In genomic region chr4:10109995-10110670, GRCh38 we compare ENCODE assay signal across 14 cellular contexts. TPM values are rescaled to one million over a fixed set of nuclear protein-coding genes. Genes with fewer than 3 reads are reported as not detected.
DNase-seq lines count a peak whose midpoint lies in the region; ATAC-seq and TF ChIP-seq lines count a peak whose summit lies in the region.
"Had no signal": no experiment of that assay in that cellular context is flagged by ENCODE, and none has a peak within 500 bp of the region (broad histone marks: within the 10 kb centered on the region; RNA-seq: fewer than 3 reads in every experiment).

No MANE protein-coding gene starts in this region.

- H2AK5ac ChIP-seq in trophoblast cell (ENCODE audit: low read length): no peak overlapping the region

- H4K91ac ChIP-seq in trophoblast cell (ENCODE audit: low read depth, low read length): no peak overlapping the region

- no peaks in the 10 kb centered on the region for H3K9me3 Mint-ChIP-seq in CD4-positive, alpha-beta memory T cell
- H3K9me3 Mint-ChIP-seq: neural progenitor cell had no signal

- no peak overlapping the region for H2AFZ ChIP-seq in trophoblast cell (ENCODE audit: insufficient read depth, low read length, poor library complexity)
- H2AFZ ChIP-seq: neural progenitor cell had no signal

- peaks cover 58 to 94% of the 10 kb centered on the region in 2 donors for H3K36me3 Mint-ChIP-seq in CD4-positive, alpha-beta memory T cell

- peaks cover 78 to 100% (median 93%) of the 10 kb centered on the region in 4 donors for H3K4me1 Mint-ChIP-seq in CD4-positive, alpha-beta memory T cell

- no peaks in the 10 kb centered on the region for H3K27me3 ChIP-seq in CD4-positive, alpha-beta memory T cell (ENCODE audit: insufficient read depth, low read length)
- no peaks in the 10 kb centered on the region for H3K27me3 ChIP-seq in trophoblast cell (ENCODE audit: insufficient read depth, low read length)
- H3K27me3 ChIP-seq: neural progenitor cell, suprapubic skin had no signal

- H3K4me2 ChIP-seq in trophoblast cell (ENCODE audit: low read length): no peak overlapping the region
- H3K4me2 ChIP-seq: neural progenitor cell had no signal

- TF ChIP-seq CTCF in HEK293 (tag by site-specific recombination; IDR thresholded peaks at IDR 0.05) (no peak), choroid plexus epithelial cell (conservative IDR thresholded peaks at IDR 0.05; ENCODE audit: low read depth, low read length) (no peak)

- peaks cover 75% of the 10 kb centered on the region for H3K36me3 ChIP-seq in CD4-positive, alpha-beta memory T cell (ENCODE audit: insufficient read depth, low read length)
- peaks cover 4 to 91% of the 10 kb centered on the region in 2 experiments; a peak in 2 of 3 replicates for H3K36me3 ChIP-seq in HEK293 (ENCODE audit: control insufficient read depth in 2 of 2, insufficient read depth in 1 of 2, low read length in 2 of 2)
- peaks cover 79 to 87% of the 10 kb centered on the region in 2 experiments for H3K36me3 ChIP-seq in trophoblast cell (ENCODE audit: control insufficient read depth in 1 of 2, insufficient read depth in 2 of 2, low read length in 2 of 2)
- H3K36me3 ChIP-seq: neural progenitor cell had no signal

- peak overlapping the region; percentile 74 for H3K27ac ChIP-seq in CD4-positive, alpha-beta memory T cell (ENCODE audit: low read depth, low read length)
- H3K27ac ChIP-seq in HEK293 (ENCODE audit: extremely low read depth, low read depth, low read length): no peak overlapping the region
- no peak overlapping the region for H3K27ac ChIP-seq in trophoblast cell (ENCODE audit: low read depth, low read length)
- H3K27ac ChIP-seq: neural progenitor cell, VCaP had no signal

- no peak overlapping the region for H4K8ac ChIP-seq in trophoblast cell (ENCODE audit: low read depth, low read length)

- CTCF ChIA-PET in CD4-positive, alpha-beta memory T cell (lab: Charles Lee; ENCODE audit: partially characterized antibody): interaction anchor here (4.2 kb wide), 1 partner anchor 14 kb away, joined by 24 read pairs; no protein-coding TSS in a partner anchor
- CTCF ChIA-PET in HEK293 (lab: Yijun Ruan, JAX): interaction anchor here (0.7 kb wide), 1 partner anchor 850 kb away, joined by 3 read pairs; no protein-coding TSS in a partner anchor

- no peak overlapping the region for H3K23ac ChIP-seq in trophoblast cell (ENCODE audit: low read length)

- no CpG with 5 or more reads among the region's 11 CpGs for WGBS in trophoblast cell (ENCODE audit: extremely low coverage, insufficient coverage, insufficient read length)

- no peaks in the 10 kb centered on the region for H3K9me3 ChIP-seq in CD4-positive, alpha-beta memory T cell (ENCODE audit: control insufficient read depth in 1 of 2, low read length in 2 of 2)
- H3K9me3 ChIP-seq in HEK293 (ENCODE audit: control insufficient read depth, insufficient read depth, low read depth, low read length) (no peaks in the 10 kb centered on the region), trophoblast cell (ENCODE audit: insufficient read depth, low read depth, low read length) (no peaks in the 10 kb centered on the region)
- H3K9me3 ChIP-seq: suprapubic skin had no signal

- peak in 1 of 5 donors; percentile 35 for DNase-seq in CD4-positive, alpha-beta memory T cell
- peak; percentile 6 for DNase-seq in choroid plexus epithelial cell (ENCODE audit: low read depth)
- no peak for DNase-seq in trophoblast cell
- DNase-seq in effector CD8-positive, alpha-beta T cell (lab: John Stamatoyannopoulos, UW): no peak
- no peak for DNase-seq in Kasumi-1 (lab: John Stamatoyannopoulos, UW)
- DNase-seq: amniotic stem cell; DMS79; NCI-H1930; stimulated activated CD4-positive, alpha-beta T cell treated with anti-CD3 and anti-CD28 coated beads, Interleukin-2, amount 100 ng/mL, for 24 hours had no signal

- POLR2A ChIA-PET in CD4-positive, alpha-beta memory T cell (lab: Charles Lee; ENCODE audit: partially characterized antibody): interaction anchor here (1.1 to 19.7 kb wide), 4 partner anchors 7 to 14 kb away, joined by 5 to 396 read pairs (median 29); partner anchors contain the start of gene WDR1
- POLR2A ChIA-PET in HEK293 (lab: Yijun Ruan, JAX): no interaction called here

- H3K79me2 ChIP-seq in trophoblast cell (ENCODE audit: control insufficient read depth, insufficient read depth, low read length, poor library complexity): peaks cover 78% of the 10 kb centered on the region

- H3K14ac ChIP-seq in trophoblast cell (ENCODE audit: low read length): no peak overlapping the region

- no peak overlapping the region for H3K9ac ChIP-seq in trophoblast cell (ENCODE audit: low read length)
- H3K9ac ChIP-seq: neural progenitor cell had no signal

- ATAC-seq in HG03039 (IDR thresholded peaks at IDR 0.05; ENCODE audit: unreplicated experiment): no peak

- peak overlapping the region; percentile 86 to 99 (median 94) for H3K27ac Mint-ChIP-seq in CD4-positive, alpha-beta memory T cell
- H3K27ac Mint-ChIP-seq: neural progenitor cell had no signal

- H3K4me3 ChIP-seq in CD4-positive, alpha-beta memory T cell (ENCODE audit: low read length in 2 of 2): peak overlapping the region in 1 of 2 donors; percentile 2
- no peak overlapping the region for H3K4me3 ChIP-seq in HEK293 (ENCODE audit: low read depth, low read length)
- H3K4me3 ChIP-seq in choroid plexus epithelial cell (ENCODE audit: low read depth, low read length): no peak overlapping the region
- H3K4me3 ChIP-seq in trophoblast cell (ENCODE audit: low read depth, low read length): no peak overlapping the region
- H3K4me3 ChIP-seq: neural progenitor cell, suprapubic skin had no signal

- peaks cover 100% of the 10 kb centered on the region for H3K4me1 ChIP-seq in CD4-positive, alpha-beta memory T cell (ENCODE audit: insufficient read depth, low read length)
- H3K4me1 ChIP-seq in HEK293 (ENCODE audit: control insufficient read depth, insufficient read depth, low read length) (no peaks in the 10 kb centered on the region), trophoblast cell (ENCODE audit: control insufficient read depth in 1 of 2, insufficient read depth in 2 of 2, low read length in 2 of 2) (peaks cover 45 to 62% of the 10 kb centered on the region in 2 experiments)

- H3K27me3 Mint-ChIP-seq in CD4-positive, alpha-beta memory T cell: no peaks in the 10 kb centered on the region

- no peak overlapping the region for H3K18ac ChIP-seq in trophoblast cell (ENCODE audit: low read length)

- intact Hi-C loops in CD4-positive, alpha-beta memory T cell (cut with micrococcal nuclease): loop anchor here (2.0 to 10.0 kb wide), 2 partner anchors 35 to 505 kb away; no protein-coding TSS in a partner anchor

- no peak overlapping the region for H4K12ac ChIP-seq in trophoblast cell (ENCODE audit: low read depth, low read length)

- no peaks in the 10 kb centered on the region for H3K79me1 ChIP-seq in trophoblast cell (ENCODE audit: low read length)

- H3K4ac ChIP-seq in trophoblast cell (ENCODE audit: low read depth, low read length): peak overlapping the region; percentile 84

- peak overlapping the region; percentile 61 to 82 (median 74) for H3K4me3 Mint-ChIP-seq in CD4-positive, alpha-beta memory T cell
- H3K4me3 Mint-ChIP-seq: neural progenitor cell had no signal

- H2BK5ac ChIP-seq in trophoblast cell (ENCODE audit: low read depth, low read length, poor library complexity): no peak overlapping the region

- H2BK120ac ChIP-seq in trophoblast cell (ENCODE audit: insufficient read depth, low read length, poor library complexity): no peak overlapping the region

- H2BK12ac ChIP-seq in trophoblast cell (ENCODE audit: low read length): no peak overlapping the region

TF ChIP-seq in HEK293, 187 proteins besides CTCF, POLR2A, EP300 and RAD21:
- TF ChIP-seq ZSCAN5A (tag by site-specific recombination; IDR thresholded peaks at IDR 0.05) (no peak), ZXDB (tag by site-specific recombination; IDR thresholded peaks at IDR 0.05) (no peak), ZFP3 (tag by site-specific recombination; IDR thresholded peaks at IDR 0.05; ENCODE audit: low read depth) (peak; percentile 70; the same call in 1 of the 2 replicates)

RNA-seq across cellular contexts. Expression of gene WDR1, which starts 6.5 kb away (rescaled TPM):
- total RNA-seq in CD4-positive, alpha-beta memory T cell: 100 to 1,000 TPM; 295 to 298 TPM
- 100 to 1,000 TPM; 337 to 348 TPM for polyA plus RNA-seq in CD4-positive, alpha-beta memory T cell
- 349 and 360 TPM in 2 replicates for polyA plus RNA-seq in trophoblast cell (2013)
